ENCODE assay signal across 28 cellular contexts in the genomic region with DNA sequence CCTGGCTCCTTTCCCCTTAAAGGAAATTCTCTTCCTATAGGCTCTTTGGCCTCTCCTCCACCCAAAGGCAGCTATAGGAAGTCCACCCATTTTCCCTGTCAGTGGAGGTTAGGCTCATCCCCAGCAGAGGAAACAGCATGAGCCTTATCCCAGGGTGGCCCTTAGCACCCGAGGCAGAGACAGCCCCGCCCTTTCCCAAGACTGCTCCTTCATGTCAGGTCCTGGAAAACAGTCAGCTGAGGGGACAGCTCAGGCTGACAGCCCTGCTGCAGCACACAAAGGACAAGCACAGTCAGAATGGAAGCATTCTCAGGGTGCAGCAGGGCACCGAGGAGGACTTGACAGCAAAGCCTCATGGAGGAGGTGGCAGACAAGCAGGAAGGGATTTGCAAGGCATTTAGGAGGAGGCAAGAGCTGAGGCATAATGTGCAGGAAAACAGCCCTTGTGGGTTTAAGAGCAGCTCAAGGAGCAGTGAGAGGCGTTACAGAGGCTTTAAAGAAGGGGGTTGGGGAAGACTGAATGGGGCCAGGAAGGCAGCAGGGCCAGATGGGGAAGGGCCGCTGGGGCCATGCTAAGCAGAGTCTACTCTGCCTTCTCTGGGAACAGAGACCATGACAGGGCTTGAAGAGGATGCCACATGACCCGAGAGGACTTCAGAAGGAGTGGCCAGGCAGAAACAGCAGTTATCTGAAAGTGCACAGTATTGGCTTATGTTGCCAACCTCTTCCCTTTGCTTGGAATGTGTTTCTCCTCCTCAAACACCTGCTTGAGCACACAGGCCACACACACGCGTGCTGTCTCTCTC.
A peak's percentile ranks its signal among the peaks of the same experiment; 100 is the strongest.
DNase-seq lines count a peak whose midpoint lies in the region; ATAC-seq, FAIRE-seq and TF ChIP-seq lines count a peak whose summit lies in the region.
"Had no signal": no experiment of that assay in that cellular context is flagged by ENCODE, and none has a peak within 500 bp of the region (broad histone marks: within the 10 kb centered on the region; RNA-seq: fewer than 3 reads in every experiment).

No MANE protein-coding gene starts in this region.

- 56 to 69% methylated on average over 8 of the region's 8 CpGs for WGBS in lung, 2 donors
- WGBS in heart left ventricle, 4 donors, result 65 to 69% (median 67%) methylated on average over 8 of the region's 8 CpGs

- H3K9me3 ChIP-seq in lung (ENCODE audit: control insufficient read depth in 2 of 2, insufficient read depth in 1 of 2, low read length in 1 of 2), result no peaks in the 10 kb centered on the region
- no peaks in the 10 kb centered on the region for H3K9me3 ChIP-seq in heart left ventricle
- H3K9me3 ChIP-seq: thoracic aorta had no signal

- no peak for TF ChIP-seq CTCF in lung (IDR thresholded peaks at IDR 0.05; ENCODE audit: control extremely low read depth, extremely low read depth)
- TF ChIP-seq CTCF in heart left ventricle (IDR thresholded peaks at IDR 0.05), result no peak

- H3K27me3 ChIP-seq in lung (ENCODE audit: control insufficient read depth, insufficient read depth) (no peaks in the 10 kb centered on the region), heart left ventricle (no peaks in the 10 kb centered on the region)

- DNase-seq in NCI-H82 (lab: John Stamatoyannopoulos, UW) (peak; percentile 62), NCI-H82 treated with DMSO at 0.1 percent for 48 hours (lab: John Stamatoyannopoulos, UW; ENCODE audit: unreplicated experiment) (no peak), RPMI7951 (ENCODE audit: low read depth) (peak; percentile 25), lung (ENCODE audit: low spot score) (peak; percentile 33), urothelium cell line (ENCODE audit: low spot score) (no peak), 8988T (no peak), heart left ventricle (no peak), HuH-7.5 (ENCODE audit: low spot score) (no peak)
- DNase-seq: activated B cell treated with CpG ODN at 0.5 μM for 24 hours; activated CD8-positive, alpha-beta memory T cell treated with anti-CD3 and anti-CD28 coated beads, Interleukin-2, amount 10 ng/mL, durations not matched to agents 7 days and 5 days; activated naive CD4-positive, alpha-beta T cell treated with Interleukin-2 at 50 U/mL for 16 hours; activated T-cell treated with anti-CD3 and anti-CD28 coated beads, Interleukin-2, amount 50 U/mL, for 48 hours; amniotic stem cell; effector CD8-positive, alpha-beta T cell; NCI-H1436; NCI-H2107; NCI-H446 treated with DMSO at 0.1 percent for 48 hours; nucleus accumbens; SIG-M5; SW 1271; T1000 had no signal

- intact Hi-C loops in heart left ventricle (cut with DNase I), result no loop called here

- H3K36me3 ChIP-seq in lung (ENCODE audit: control insufficient read depth in 2 of 2, insufficient read depth in 2 of 2, low read length in 2 of 2) (no peaks in the 10 kb centered on the region), heart left ventricle (no peaks in the 10 kb centered on the region)
- H3K36me3 ChIP-seq: thoracic aorta had no signal

- FAIRE-seq in urothelium cell line (lab: Jason Lieb, UNC), result peak; percentile 17
- FAIRE-seq: A204.1, colon, GM19239 had no signal

- TF ChIP-seq POLR2A in heart left ventricle (IDR thresholded peaks at IDR 0.05), result no peak

- ATAC-seq in lung (ENCODE audit: insufficient read depth, low FRiP score) (peak; percentile 70), heart left ventricle (no peak)
- ATAC-seq: activated CD8-positive, alpha-beta memory T cell treated with anti-CD3 and anti-CD28 coated beads, Interleukin-2, amount 10 ng/mL, durations not matched to agents 7 days and 5 days; HCT116; Panc1 had no signal

- H3K4me3 ChIP-seq in lung (no peak overlapping the region), heart left ventricle (no peak overlapping the region)
- H3K4me3 ChIP-seq: thoracic aorta had no signal

- H3K4me1 ChIP-seq in lung (ENCODE audit: control insufficient read depth in 2 of 2, insufficient read depth in 2 of 2, low read length in 2 of 2) (peaks cover 0 to 6% of the 10 kb centered on the region in 2 donors), heart left ventricle (peaks cover 0 to 16% (median 8%) of the 10 kb centered on the region in 12 donors)

- H3K27ac ChIP-seq in lung (ENCODE audit: low read depth in 1 of 2, low read length in 1 of 2) (no peak overlapping the region), heart left ventricle (no peak overlapping the region)
- H3K27ac ChIP-seq: KMS-11, thoracic aorta had no signal

Comparison
In these comparisons a context has a peak if more than half of its experiments do, and no peak if none do; other contexts are left out.
1. DNase-seq: peak in NCI-H82 (single experiment), RPMI7951 (single experiment) and lung (single experiment); none in NCI-H82 treated with DMSO at 0.1 percent for 48 hours (single experiment), urothelium cell line (single experiment), 8988T (single experiment), heart left ventricle (0 of 5) and HuH-7.5 (single experiment).